1 cellular context compared by ENCODE assay signal in the genomic region with DNA sequence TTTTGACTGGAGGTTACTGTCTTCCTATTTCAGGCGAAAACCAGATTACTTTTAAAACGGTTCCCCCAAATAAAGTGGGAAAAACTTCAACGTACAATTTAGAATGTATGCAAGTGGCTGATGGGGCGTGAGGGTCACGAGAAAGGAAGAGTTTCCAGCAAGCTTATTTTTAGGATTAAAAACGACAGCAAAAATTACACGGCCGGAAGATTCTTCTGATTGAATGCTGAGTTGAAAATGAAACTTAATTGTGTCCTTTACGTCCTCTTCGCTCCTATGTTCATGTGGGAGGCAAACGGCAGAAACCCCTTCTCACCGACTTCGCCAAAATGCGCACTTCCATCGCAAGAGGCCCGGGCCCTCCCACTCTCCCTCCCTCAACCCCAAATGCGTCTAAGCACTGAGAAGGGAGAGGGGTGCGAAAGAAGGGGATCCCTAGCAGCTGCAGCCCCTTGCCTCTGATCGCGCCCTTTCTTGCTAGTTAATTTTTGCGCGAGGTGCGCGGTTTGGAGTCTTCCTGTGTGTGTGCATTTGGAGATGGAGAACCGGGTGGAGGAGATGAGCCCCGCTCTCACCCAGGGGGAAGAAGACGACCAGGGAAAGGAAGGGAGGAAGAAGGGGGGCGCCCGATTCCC.
TF ChIP-seq lines count a peak whose summit lies in the region.

No MANE protein-coding gene starts in this region.

TF ChIP-seq in IMR-90, 13 proteins besides CTCF, POLR2A, EP300 and RAD21 (continued from another document):
- no peak for TF ChIP-seq MXI1 (IDR thresholded peaks at IDR 0.05; ENCODE audit: borderline replicate concordance, low read depth, low read length)
- TF ChIP-seq MAZ (IDR thresholded peaks at IDR 0.05; ENCODE audit: borderline replicate concordance, low read depth, low read length) = no peak
TF ChIP-seq in IMR-90: peak in this region for 0.
